Comparison of ENCODE assay signal across 1 cellular context in genomic region chr3:52277071-52277964, GRCh38.
A peak's percentile ranks its signal among the peaks of the same experiment; 100 is the strongest.
TF ChIP-seq lines count a peak whose summit lies in the region.

No MANE protein-coding gene starts in this region.

TF ChIP-seq in H1, 55 proteins besides CTCF, POLR2A, EP300 and RAD21 (continued from another document):
- TF ChIP-seq SIN3A (conservative IDR thresholded peaks at IDR 0.05 in 1 of 2, IDR thresholded peaks at IDR 0.05 in 1 of 2; ENCODE audit: low read depth in 1 of 2, low read length in 2 of 2) = peak; percentile 83 to 90; a peak in 3 of 4 replicates
- no peak for TF ChIP-seq SP1 (IDR thresholded peaks at IDR 0.05; ENCODE audit: low read depth, low read length)
- no peak for TF ChIP-seq RFX5 (IDR thresholded peaks at IDR 0.05; ENCODE audit: borderline replicate concordance, low read depth, low read length)
- TF ChIP-seq TEAD4 (IDR thresholded peaks at IDR 0.05; ENCODE audit: low read depth, low read length) = no peak
- peak; percentile 75 for TF ChIP-seq SAP30 (IDR thresholded peaks at IDR 0.05; ENCODE audit: insufficient read depth, insufficient replicate concordance, low read length)
- peak in 1 of 2 experiments; percentile 32; a peak in 1 of 4 replicates for TF ChIP-seq HDAC2 (IDR thresholded peaks at IDR 0.05; ENCODE audit: borderline replicate concordance in 1 of 2, low read depth in 2 of 2, low read length in 2 of 2)
- TF ChIP-seq BRCA1 (IDR thresholded peaks at IDR 0.05; ENCODE audit: low read depth, low read length) = no peak
- no peak for TF ChIP-seq HDAC6 (IDR thresholded peaks at IDR 0.05; ENCODE audit: low read depth, low read length)
- TF ChIP-seq TBP (IDR thresholded peaks at IDR 0.05; ENCODE audit: low read depth, low read length) = no peak
- TF ChIP-seq CREB1 (IDR thresholded peaks at IDR 0.05) = no peak
- TF ChIP-seq CBX5 (IDR thresholded peaks at IDR 0.05; ENCODE audit: low read depth, low read length) = no peak
- TF ChIP-seq POLR2AphosphoS5 (IDR thresholded peaks at IDR 0.05; ENCODE audit: low read depth, low read length) = no peak; the same call in 1 of the 2 replicates
- no peak for TF ChIP-seq POU5F1 (IDR thresholded peaks at IDR 0.05; ENCODE audit: low read depth, low read length)
- TF ChIP-seq KDM1A (IDR thresholded peaks at IDR 0.05; ENCODE audit: borderline replicate concordance, low read length) = no peak
- TF ChIP-seq ASH2L (IDR thresholded peaks at IDR 0.05; ENCODE audit: low read length) = no peak
- TF ChIP-seq SUZ12 (IDR thresholded peaks at IDR 0.05; ENCODE audit: low read length) = no peak
- peak; percentile 57 for TF ChIP-seq MAX (IDR thresholded peaks at IDR 0.05)
- TF ChIP-seq FOSL1 (IDR thresholded peaks at IDR 0.05; ENCODE audit: insufficient read depth, low read depth, low read length) = no peak
